21 cellular contexts compared by ENCODE assay signal in the genomic region with DNA sequence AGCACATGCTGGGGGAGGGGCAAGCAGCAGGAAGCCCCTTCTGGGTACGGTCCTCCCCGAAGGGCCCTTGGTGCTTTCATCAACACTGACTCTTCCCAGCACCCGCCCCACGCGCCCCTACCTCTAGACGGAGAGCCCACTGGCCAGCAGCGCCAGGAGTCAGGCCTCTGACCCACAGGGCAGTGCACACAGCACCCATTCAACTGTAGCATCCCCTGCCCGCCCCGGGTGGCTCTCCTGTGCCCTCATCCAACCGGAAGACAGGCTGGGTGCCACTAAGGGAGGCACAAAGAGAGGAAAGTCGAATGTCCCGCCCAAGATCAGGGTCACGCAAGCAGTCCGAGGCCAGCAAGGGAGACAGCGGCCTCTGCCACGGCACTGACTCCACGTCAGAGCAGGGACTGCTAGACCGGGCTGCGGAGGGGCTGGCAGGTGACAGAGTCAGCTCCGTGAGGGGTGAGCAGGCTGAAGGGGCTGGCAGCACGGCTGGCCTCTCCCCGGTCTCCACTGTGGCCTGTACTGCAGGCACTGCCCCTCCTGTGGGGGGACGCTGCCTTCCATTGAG. TPM values are rescaled to one million over a fixed set of nuclear protein-coding genes. Genes with fewer than 3 reads are reported as not detected.
"Had no signal": no experiment of that assay in that cellular context is flagged by ENCODE, and none has a peak within 500 bp of the region (broad histone marks: within the 10 kb centered on the region; RNA-seq: fewer than 3 reads in every experiment).

No MANE protein-coding gene starts in this region.

- FAIRE-seq: bronchial epithelial cell, islet of Langerhans, urothelium cell line had no signal

- H3K9me3 ChIP-seq: ascending aorta, gastrocnemius medialis, heart right ventricle, left ventricle myocardium inferior, sigmoid colon, thyroid gland had no signal

- H3K4me3 ChIP-seq: ascending aorta, dorsolateral prefrontal cortex, gastrocnemius medialis, heart right ventricle, left ventricle myocardium inferior, sigmoid colon, thyroid gland had no signal

- H3K27me3 ChIP-seq: ascending aorta, dorsolateral prefrontal cortex, gastrocnemius medialis, heart right ventricle, thyroid gland had no signal

- ATAC-seq: stimulated activated memory B cell treated with anti-CD40 and anti-IgM and Interleukin-4, amounts not matched to agents 10 μg/mL and 1 μg/mL and 100 μg/mL, for 72 hours had no signal

- H3K36me3 ChIP-seq: thyroid gland had no signal

- H3K27ac ChIP-seq: ascending aorta, dorsolateral prefrontal cortex, gastrocnemius medialis, heart right ventricle, left ventricle myocardium inferior, sigmoid colon, thyroid gland had no signal

- DNase-seq: activated CD4-positive, alpha-beta memory T cell treated with anti-CD3 and anti-CD28 coated beads, Interleukin-2, amount 10 ng/mL, durations not matched to agents 7 days and 5 days; activated CD4-positive, alpha-beta T cell treated with anti-CD3 and anti-CD28 coated beads for 4 hours; activated naive CD4-positive, alpha-beta T cell treated with anti-CD3 and anti-CD28 coated beads, Interleukin-2, amount 10 ng/mL, durations not matched to agents 7 days and 5 days; activated T-cell treated with anti-CD3 and anti-CD28 coated beads, Interleukin-2, amount 50 U/mL, for 24 hours; dorsolateral prefrontal cortex; erythroblast; gastrocnemius medialis; heart right ventricle; left ventricle myocardium inferior; mesendoderm; sigmoid colon; T-helper 2 cell had no signal

RNA-seq across cellular contexts. Expression of gene HS3ST6, which starts 15.0 kb away (rescaled TPM):
- total RNA-seq: activated CD4-positive, alpha-beta memory T cell treated with anti-CD3 and anti-CD28 coated beads, Interleukin-2, amount 10 ng/mL, durations not matched to agents 7 days and 5 days; ascending aorta; bronchial epithelial cell; cerebellum; dorsolateral prefrontal cortex; gastrocnemius medialis; heart right ventricle; left ventricle myocardium inferior; osteocyte; pulmonary artery endothelial cell; sigmoid colon had no signal

RNA-seq across cellular contexts. Expression of gene RPL3L, which starts 21.3 kb away (rescaled TPM):
- total RNA-seq: activated CD4-positive, alpha-beta memory T cell treated with anti-CD3 and anti-CD28 coated beads, Interleukin-2, amount 10 ng/mL, durations not matched to agents 7 days and 5 days; ascending aorta; pulmonary artery endothelial cell; sigmoid colon; thyroid gland had no signal
